17 cellular contexts compared by ENCODE assay signal in genomic region chr9:124327488-124327887, GRCh38.
DNase-seq lines count a peak whose midpoint lies in the region; ATAC-seq, FAIRE-seq and TF ChIP-seq lines count a peak whose summit lies in the region.
"Had no signal": no experiment of that assay in that cellular context is flagged by ENCODE, and none has a peak within 500 bp of the region (broad histone marks: within the 10 kb centered on the region; RNA-seq: fewer than 3 reads in every experiment).

No MANE protein-coding gene starts in this region.

- peak overlapping the region; percentile 30 for H3K4me3 Mint-ChIP-seq in neural progenitor cell
- no peak overlapping the region for H3K4me3 Mint-ChIP-seq in stimulated activated memory B cell treated with anti-CD40 and anti-IgM and Interleukin-4, amounts not matched to agents 10 μg/mL and 1 μg/mL and 100 μg/mL, for 72 hours
- no peak overlapping the region for H3K4me3 Mint-ChIP-seq in type B pancreatic cell
- no peak overlapping the region for H3K4me3 Mint-ChIP-seq in GM23338
- H3K4me3 Mint-ChIP-seq: CD14-positive monocyte; CD4-positive, alpha-beta memory T cell had no signal

- H4K91ac ChIP-seq in IMR-90 (ENCODE audit: insufficient read depth, low read depth, low read length) = no peak overlapping the region

- H3K9ac ChIP-seq in IMR-90 (ENCODE audit: low read depth, low read length) (no peak overlapping the region), GM12878 (ENCODE audit: control insufficient read depth, insufficient read depth, low read length) (no peak overlapping the region), neural progenitor cell (no peak overlapping the region)
- H3K9ac ChIP-seq: BLaER1 had no signal

- H2BK120ac ChIP-seq in IMR-90 (ENCODE audit: low read depth, low read length) = no peak overlapping the region

- H3K9me2 ChIP-seq in GM23338 (ENCODE audit: insufficient read depth) = no peaks in the 10 kb centered on the region

- CTCF ChIA-PET in IMR-90 (lab: Yijun Ruan, JAX) = no interaction called here
- CTCF ChIA-PET in GM12878 (lab: Yijun Ruan, JAX) = interaction anchor here (1.3 kb wide), 1 partner anchor 201 kb away, joined by 4 read pairs; no protein-coding TSS in a partner anchor

- peaks cover 2% of the 10 kb centered on the region for H3K27me3 Mint-ChIP-seq in neural progenitor cell (ENCODE audit: insufficient read depth, low read depth)
- no peaks in the 10 kb centered on the region for H3K27me3 Mint-ChIP-seq in stimulated activated memory B cell treated with anti-CD40 and anti-IgM and Interleukin-4, amounts not matched to agents 10 μg/mL and 1 μg/mL and 100 μg/mL, for 72 hours
- H3K27me3 Mint-ChIP-seq in type B pancreatic cell = no peaks in the 10 kb centered on the region
- H3K27me3 Mint-ChIP-seq in GM23338 (ENCODE audit: insufficient read depth, low read depth, poor library complexity) = peaks cover 5% of the 10 kb centered on the region
- H3K27me3 Mint-ChIP-seq: CD4-positive, alpha-beta memory T cell had no signal

- H3K14ac ChIP-seq in IMR-90 (replicated peaks; ENCODE audit: low read depth, low read length) = no peak overlapping the region

- 90% methylated on average over 2 of the region's 9 CpGs; no CpG with 5 or more reads in 1 of the 2 experiments for WGBS in IMR-90 (ENCODE audit: extremely low coverage in 2 of 2, insufficient read length in 1 of 2), 2 experiments
- 83% methylated on average over 6 of the region's 9 CpGs for WGBS in GM12878 (ENCODE audit: insufficient coverage, insufficient replicate concordance, low lambda C conversion rate, missing lambda C conversion rate)

- H3K4me1 Mint-ChIP-seq in neural progenitor cell = peaks cover 9% of the 10 kb centered on the region
- peaks cover 31% of the 10 kb centered on the region for H3K4me1 Mint-ChIP-seq in stimulated activated memory B cell treated with anti-CD40 and anti-IgM and Interleukin-4, amounts not matched to agents 10 μg/mL and 1 μg/mL and 100 μg/mL, for 72 hours
- H3K4me1 Mint-ChIP-seq in type B pancreatic cell (ENCODE audit: unreplicated experiment) = no peaks in the 10 kb centered on the region
- peaks cover 1% of the 10 kb centered on the region; the same call in 1 of the 3 replicates for H3K4me1 Mint-ChIP-seq in GM23338
- H3K4me1 Mint-ChIP-seq: CD4-positive, alpha-beta memory T cell had no signal

- H3K4me3 ChIP-seq in IMR-90 (ENCODE audit: insufficient read depth, low read depth, low read length) (no peak overlapping the region), GM12878 (no peak overlapping the region), neural progenitor cell (no peak overlapping the region), GM23338 (no peak overlapping the region)
- H3K4me3 ChIP-seq: BLaER1 had no signal

- BruUV-seq in IMR-90 (replicated peaks; lab: Mats Ljungman, UMichigan) = no TSS peak
- BruUV-seq in GM12878 (replicated peaks; lab: Mats Ljungman, UMichigan) = no TSS peak

- intact Hi-C loops in IMR-90 (cut with micrococcal nuclease) (no loop called here), GM12878 (cut with micrococcal nuclease; ENCODE audit: unreplicated experiment) (no loop called here)

- H2BK20ac ChIP-seq in IMR-90 (ENCODE audit: low read depth, low read length) = no peak overlapping the region

- no peaks in the 10 kb centered on the region for H3K9me3 ChIP-seq in IMR-90 (ENCODE audit: control insufficient read depth, insufficient read depth, low read length)
- no peaks in the 10 kb centered on the region for H3K9me3 ChIP-seq in GM12878 (replicated peaks; ENCODE audit: control insufficient read depth, insufficient read depth, low read length)
- H3K9me3 ChIP-seq in neural progenitor cell (ENCODE audit: low read depth) = no peaks in the 10 kb centered on the region
- H3K9me3 ChIP-seq: BLaER1 had no signal

- RAD21 ChIA-PET in GM12878 (lab: Charles Lee; ENCODE audit: unreplicated experiment) = interaction anchor here (0.8 kb wide), 1 partner anchor 201 kb away, joined by 4 read pairs; no protein-coding TSS in a partner anchor

- H3K9me3 Mint-ChIP-seq in neural progenitor cell (no peaks in the 10 kb centered on the region), type B pancreatic cell (no peaks in the 10 kb centered on the region), GM23338 (no peaks in the 10 kb centered on the region)
- H3K9me3 Mint-ChIP-seq in stimulated activated memory B cell treated with anti-CD40 and anti-IgM and Interleukin-4, amounts not matched to agents 10 μg/mL and 1 μg/mL and 100 μg/mL, for 72 hours = no peaks in the 10 kb centered on the region
- H3K9me3 Mint-ChIP-seq: CD14-positive monocyte; CD4-positive, alpha-beta memory T cell had no signal

- no peak overlapping the region for H2BK15ac ChIP-seq in IMR-90 (ENCODE audit: low read depth, low read length)

- H3K4me2 ChIP-seq in IMR-90 (ENCODE audit: low read depth, low read length) = no peak overlapping the region
- H3K4me2 ChIP-seq in GM12878 (ENCODE audit: control insufficient read depth, insufficient read depth) = no peak overlapping the region
- no peak overlapping the region for H3K4me2 ChIP-seq in neural progenitor cell
- H3K4me2 ChIP-seq in GM23338 = no peak overlapping the region

- no peak overlapping the region for H2AK5ac ChIP-seq in IMR-90 (ENCODE audit: low read depth, low read length)

- H3K9me1 ChIP-seq in IMR-90 (ENCODE audit: insufficient read depth, low read length) = no peaks in the 10 kb centered on the region

- no peak overlapping the region for H3K56ac ChIP-seq in IMR-90 (ENCODE audit: extremely low read depth, insufficient read depth, low read length)

- H3K36me3 ChIP-seq in IMR-90 (ENCODE audit: control insufficient read depth, insufficient read depth, low read length) = peaks cover 93% of the 10 kb centered on the region
- peaks cover 34 to 69% of the 10 kb centered on the region in 2 experiments for H3K36me3 ChIP-seq in GM12878 (ENCODE audit: control insufficient read depth in 2 of 2, insufficient read depth in 2 of 2, low read length in 1 of 2)
- no peaks in the 10 kb centered on the region for H3K36me3 ChIP-seq in neural progenitor cell
- H3K36me3 ChIP-seq in GM23338 (ENCODE audit: insufficient read depth) = no peaks in the 10 kb centered on the region

- H3K4me1 ChIP-seq in IMR-90 (ENCODE audit: control insufficient read depth, insufficient read depth, low read length) = no peaks in the 10 kb centered on the region
- peaks cover 8% of the 10 kb centered on the region for H3K4me1 ChIP-seq in GM12878 (ENCODE audit: control insufficient read depth, insufficient read depth, low read length)
- peaks cover 3% of the 10 kb centered on the region for H3K4me1 ChIP-seq in neural progenitor cell
- H3K4me1 ChIP-seq in GM23338 (ENCODE audit: insufficient read depth) = no peaks in the 10 kb centered on the region

- H2AFZ ChIP-seq in IMR-90 (replicated peaks; ENCODE audit: low read length, poor library complexity) (no peak overlapping the region), GM12878 (ENCODE audit: control insufficient read depth, low read depth, low read length) (no peak overlapping the region), neural progenitor cell (replicated peaks) (no peak overlapping the region), GM23338 (no peak overlapping the region)

- H4K20me1 ChIP-seq in IMR-90 (ENCODE audit: insufficient read depth, low read length) = peaks cover 4% of the 10 kb centered on the region
- H4K20me1 ChIP-seq in GM12878 (ENCODE audit: control insufficient read depth, insufficient read depth) = no peaks in the 10 kb centered on the region
- H4K20me1 ChIP-seq in neural progenitor cell (ENCODE audit: low read depth) = peaks cover 8% of the 10 kb centered on the region
- no peaks in the 10 kb centered on the region for H4K20me1 ChIP-seq in GM23338 (replicated peaks; ENCODE audit: insufficient read depth)

- no peaks in the 10 kb centered on the region; the same call in 1 of the 2 replicates for H3K79me2 ChIP-seq in GM12878 (ENCODE audit: control insufficient read depth, insufficient read depth, low read length)
- H3K79me2 ChIP-seq in neural progenitor cell (ENCODE audit: low read depth) = no peaks in the 10 kb centered on the region
- H3K79me2 ChIP-seq in GM23338 (replicated peaks; ENCODE audit: insufficient read depth) = no peaks in the 10 kb centered on the region

- POLR2A ChIA-PET in IMR-90 (lab: Charles Lee; ENCODE audit: unreplicated experiment) = no interaction called here
- POLR2A ChIA-PET in GM12878 (lab: Charles Lee) = no interaction called here

- no peak overlapping the region for H2AK9ac ChIP-seq in IMR-90 (replicated peaks; ENCODE audit: low read depth, low read length, poor library complexity)

- H3K4ac ChIP-seq in IMR-90 (ENCODE audit: low read depth, low read length) = no peak overlapping the region

- no peak for TF ChIP-seq RAD21 in IMR-90 (IDR thresholded peaks at IDR 0.05; ENCODE audit: low read length)
- TF ChIP-seq RAD21 in GM12878 (IDR thresholded peaks at IDR 0.05; ENCODE audit: insufficient read depth, low read depth, low read length) = no peak

- in situ Hi-C loops in IMR-90 (cut with MboI; ENCODE audit: low sequenced_read_pairs) (no loop called here), GM12878 (cut with MboI) (no loop called here)

- H3K79me1 ChIP-seq in IMR-90 (ENCODE audit: low read depth in 1 of 2, low read length in 2 of 2) = peaks cover 5 to 60% of the 10 kb centered on the region in 2 experiments

- peaks cover 1% of the 10 kb centered on the region for H3K36me3 Mint-ChIP-seq in neural progenitor cell
- H3K36me3 Mint-ChIP-seq in stimulated activated memory B cell treated with anti-CD40 and anti-IgM and Interleukin-4, amounts not matched to agents 10 μg/mL and 1 μg/mL and 100 μg/mL, for 72 hours = peaks cover 48% of the 10 kb centered on the region
- H3K36me3 Mint-ChIP-seq in type B pancreatic cell = no peaks in the 10 kb centered on the region
- no peaks in the 10 kb centered on the region for H3K36me3 Mint-ChIP-seq in GM23338 (ENCODE audit: low read depth)

- H3K27me3 ChIP-seq in IMR-90 (ENCODE audit: control insufficient read depth, insufficient read depth, low read length) = no peaks in the 10 kb centered on the region
- H3K27me3 ChIP-seq in GM12878 (replicated peaks in 1 of 2; ENCODE audit: control insufficient read depth in 2 of 2, insufficient read depth in 2 of 2, low read length in 1 of 2) = no peaks in the 10 kb centered on the region
- no peaks in the 10 kb centered on the region for H3K27me3 ChIP-seq in neural progenitor cell
- H3K27me3 ChIP-seq in GM23338 (ENCODE audit: insufficient read depth) = no peaks in the 10 kb centered on the region
- H3K27me3 ChIP-seq: BLaER1 had no signal

- TF ChIP-seq EP300 in GM12878 (IDR thresholded peaks at IDR 0.05; ENCODE audit: borderline replicate concordance in 1 of 2, control insufficient read depth in 1 of 2, low read depth in 2 of 2, low read length in 2 of 2) = no peak

- TF ChIP-seq CTCF in IMR-90 (conservative IDR thresholded peaks at IDR 0.05; ENCODE audit: low read depth, low read length) (no peak), GM12878 (IDR thresholded peaks at IDR 0.05 in 2 of 3, conservative IDR thresholded peaks at IDR 0.05 in 1 of 3; ENCODE audit: control insufficient read depth in 2 of 3, extremely low read depth in 1 of 3, insufficient read depth in 1 of 3, low read depth in 3 of 3, low read length in 3 of 3) (no peak), neural progenitor cell (IDR thresholded peaks at IDR 0.05) (no peak), type B pancreatic cell (conservative IDR thresholded peaks at IDR 0.05) (no peak), GM23338 (conservative IDR thresholded peaks at IDR 0.05; ENCODE audit: low read depth in 2 of 2) (no peak)

- SMC1A ChIA-PET in GM12878 (lab: Charles Lee; ENCODE audit: uncharacterized antibody, unreplicated experiment) = interaction anchor here (1.6 kb wide), 1 partner anchor 200 kb away, joined by 4 read pairs; no protein-coding TSS in a partner anchor

- H3K27ac ChIP-seq in IMR-90 (ENCODE audit: insufficient read depth, low read length) (no peak overlapping the region), GM12878 (ENCODE audit: control insufficient read depth, insufficient read depth) (no peak overlapping the region), neural progenitor cell (no peak overlapping the region), GM23338 (ENCODE audit: low read depth) (no peak overlapping the region)
- H3K27ac ChIP-seq: BLaER1, HL-60 had no signal

- H3K27ac Mint-ChIP-seq in neural progenitor cell = no peak overlapping the region
- peak overlapping the region; percentile 80 for H3K27ac Mint-ChIP-seq in stimulated activated memory B cell treated with anti-CD40 and anti-IgM and Interleukin-4, amounts not matched to agents 10 μg/mL and 1 μg/mL and 100 μg/mL, for 72 hours
- H3K27ac Mint-ChIP-seq in type B pancreatic cell = no peak overlapping the region
- H3K27ac Mint-ChIP-seq in GM23338 = no peak overlapping the region
- H3K27ac Mint-ChIP-seq: CD4-positive, alpha-beta memory T cell had no signal

- DNase-seq in IMR-90 = no peak
- DNase-seq in GM12878 (ENCODE audit: low read depth, low spot score) = no peak
- DNase-seq in neural progenitor cell (ENCODE audit: low spot score) = no peak
- DNase-seq in type B pancreatic cell (ENCODE audit: extremely low spot score, unreplicated experiment) = no peak
- DNase-seq in GM23338 (ENCODE audit: low spot score) = no peak
- no peak for DNase-seq in retina
- DNase-seq: 8988T; CD4-positive, alpha-beta memory T cell; DMS153; DMS79 treated with DMSO at 0.1 percent for 48 hours; GF-D8; HCEC 1CT had no signal

- H4K5ac ChIP-seq in IMR-90 (ENCODE audit: low read depth, low read length) = no peak overlapping the region

- dilution Hi-C loops in IMR-90 (cut with HindIII; ENCODE audit: low sequenced_read_pairs, unreplicated experiment) = no loop called here

- no peak overlapping the region for H3K18ac ChIP-seq in IMR-90 (ENCODE audit: low read depth, low read length)

- no peak overlapping the region for H4K8ac ChIP-seq in IMR-90 (ENCODE audit: low read depth in 2 of 2, low read length in 2 of 2)

- no peak for ATAC-seq in IMR-90 (ENCODE audit: low read depth)
- ATAC-seq in GM12878 = no peak
- ATAC-seq in stimulated activated memory B cell treated with anti-CD40 and anti-IgM and Interleukin-4, amounts not matched to agents 10 μg/mL and 1 μg/mL and 100 μg/mL, for 72 hours = no peak
- ATAC-seq in GM23338 = no peak

- H3K23ac ChIP-seq in IMR-90 (ENCODE audit: low read depth, low read length) = no peak overlapping the region

- H2BK5ac ChIP-seq in IMR-90 (ENCODE audit: low read depth, low read length, poor library complexity, severe bottlenecking) = peak overlapping the region; percentile 4

- peaks cover 6% of the 10 kb centered on the region for H3F3A ChIP-seq in neural progenitor cell (ENCODE audit: low read depth)
- H3F3A ChIP-seq in GM23338 (replicated peaks; ENCODE audit: low read depth) = no peaks in the 10 kb centered on the region

- TF ChIP-seq POLR2A in IMR-90 (IDR thresholded peaks at IDR 0.05; ENCODE audit: low read depth, low read length) (no peak), GM12878 (IDR thresholded peaks at IDR 0.05; ENCODE audit: low read depth, low read length) (peak; percentile 54; the same call in 1 of the 2 replicates)

- no peak for FAIRE-seq in GM12878 (lab: Jason Lieb, UNC)
- FAIRE-seq: H54 had no signal
